ENCODE assay signal across 1 cellular context in genomic region chr12:123497065-123497464, GRCh38.
TF ChIP-seq lines count a peak whose summit lies in the region.

No MANE protein-coding gene starts in this region.

TF ChIP-seq in HEK293, 187 proteins besides CTCF, POLR2A, EP300 and RAD21 (continued from another document):
- TF ChIP-seq ZNF18 (tag by site-specific recombination; IDR thresholded peaks at IDR 0.05): no peak
